In genomic region chr1:30613188-30613587, GRCh38 we compare ENCODE assay signal across 17 cellular contexts.
DNase-seq lines count a peak whose midpoint lies in the region; ATAC-seq, FAIRE-seq and TF ChIP-seq lines count a peak whose summit lies in the region.
"Had no signal": no experiment of that assay in that cellular context is flagged by ENCODE, and none has a peak within 500 bp of the region (broad histone marks: within the 10 kb centered on the region; RNA-seq: fewer than 3 reads in every experiment).

No MANE protein-coding gene starts in this region.

- no peak for ATAC-seq in HG02571 (IDR thresholded peaks at IDR 0.05; ENCODE audit: unreplicated experiment)

- H3K27ac Mint-ChIP-seq in activated T-helper 1 cell treated with anti-CD3 and anti-CD28 coated beads, Interleukin-12 subunit alpha, Interleukin-12 subunit beta, Interleukin-2, Interleukin-4 antibody, amounts not matched to agents 30 ng/mL and 10 ng/mL and 1 ng/mL, durations not matched to agents 14 hours and 24 hours and 36 hours = no peak overlapping the region

- no peaks in the 10 kb centered on the region for H3K27me3 ChIP-seq in keratinocyte (ENCODE audit: control insufficient read depth, extremely low read depth, insufficient read depth, low read length)

- no peaks in the 10 kb centered on the region for H3K36me3 Mint-ChIP-seq in activated T-helper 1 cell treated with anti-CD3 and anti-CD28 coated beads, Interleukin-12 subunit alpha, Interleukin-12 subunit beta, Interleukin-2, Interleukin-4 antibody, amounts not matched to agents 30 ng/mL and 10 ng/mL and 1 ng/mL, durations not matched to agents 14 hours and 24 hours and 36 hours (ENCODE audit: low read depth)

- H3K4me3 ChIP-seq in keratinocyte (ENCODE audit: control insufficient read depth in 2 of 3, extremely low read depth in 1 of 3, insufficient read depth in 2 of 3, low read depth in 1 of 3, low read length in 3 of 3) = no peak overlapping the region
- H3K4me3 ChIP-seq: PC-9 had no signal

- H3K9ac ChIP-seq in keratinocyte (ENCODE audit: control insufficient read depth, extremely low read depth, insufficient read depth, low read length) = no peak overlapping the region

- H3K27me3 Mint-ChIP-seq in activated T-helper 1 cell treated with anti-CD3 and anti-CD28 coated beads, Interleukin-12 subunit alpha, Interleukin-12 subunit beta, Interleukin-2, Interleukin-4 antibody, amounts not matched to agents 30 ng/mL and 10 ng/mL and 1 ng/mL, durations not matched to agents 14 hours and 24 hours and 36 hours (ENCODE audit: insufficient read depth) = peaks cover 2% of the 10 kb centered on the region

- no peaks in the 10 kb centered on the region for H3K36me3 ChIP-seq in keratinocyte (ENCODE audit: control insufficient read depth in 2 of 2, extremely low read depth in 1 of 2, insufficient read depth in 2 of 2, low read length in 2 of 2)

- H3K79me2 ChIP-seq in keratinocyte (ENCODE audit: control insufficient read depth, insufficient read depth, low read length) = no peaks in the 10 kb centered on the region

- H3K27ac ChIP-seq in keratinocyte (ENCODE audit: control insufficient read depth, insufficient read depth, low read length) = peak overlapping the region; percentile 45
- H3K27ac ChIP-seq: 22Rv1, PC-9 had no signal

- FAIRE-seq in keratinocyte (lab: Jason Lieb, UNC) = peak; percentile 91

- dilution Hi-C loops in keratinocyte (cut with MboI; ENCODE audit: extremely low pct_ligation_motif_present, low sequenced_read_pairs) = no loop called here

- peaks cover 73% of the 10 kb centered on the region for H3K4me1 ChIP-seq in keratinocyte (ENCODE audit: control insufficient read depth, extremely low read depth, insufficient read depth, low read length)

- TF ChIP-seq CTCF in keratinocyte (optimal IDR thresholded peaks at IDR 0.05 in 1 of 3, IDR thresholded peaks at IDR 0.05 in 1 of 3, conservative IDR thresholded peaks at IDR 0.05 in 1 of 3; ENCODE audit: extremely low read depth in 1 of 3, insufficient read depth in 2 of 3, low read length in 3 of 3) = no peak

- no peaks in the 10 kb centered on the region for H3K9me3 ChIP-seq in keratinocyte (ENCODE audit: control insufficient read depth, low read depth, low read length)

- peak; percentile 9 for DNase-seq in activated CD8-positive, alpha-beta memory T cell treated with anti-CD3 and anti-CD28 coated beads for 24 hours
- no peak for DNase-seq in activated CD8-positive, alpha-beta memory T cell treated with anti-CD3 and anti-CD28 coated beads, Interleukin-2, amount 50 U/mL, for 4 hours
- DNase-seq in ecto neural progenitor cell (ENCODE audit: low spot score) (peak; percentile 16), keratinocyte (ENCODE audit: low read depth, low spot score) (peak; percentile 91), NCI-H1092 treated with DMSO at 0.1 percent for 48 hours (lab: John Stamatoyannopoulos, UW) (no peak)
- no peak for DNase-seq in activated T-helper 1 cell treated with anti-CD3 and anti-CD28 coated beads, Interleukin-12 subunit alpha, Interleukin-12 subunit beta, Interleukin-2, Interleukin-4 antibody, amounts not matched to agents 30 ng/mL and 10 ng/mL and 1 ng/mL, durations not matched to agents 14 hours and 24 hours and 36 hours (ENCODE audit: low spot score)
- DNase-seq: Calu3, H7, MV-4-11, NCI-H146, NCI-H2029 treated with DMSO at 0.1 percent for 48 hours, NCI-H446 treated with DMSO at 0.1 percent for 48 hours, NCI-H526, PC-9, SHP77 had no signal

- no peak overlapping the region for H3K4me3 Mint-ChIP-seq in activated T-helper 1 cell treated with anti-CD3 and anti-CD28 coated beads, Interleukin-12 subunit alpha, Interleukin-12 subunit beta, Interleukin-2, Interleukin-4 antibody, amounts not matched to agents 30 ng/mL and 10 ng/mL and 1 ng/mL, durations not matched to agents 14 hours and 24 hours and 36 hours

- H4K20me1 ChIP-seq in keratinocyte (ENCODE audit: control insufficient read depth, extremely low read depth, insufficient read depth, low read length) = no peaks in the 10 kb centered on the region

- H3K9me1 ChIP-seq in keratinocyte (ENCODE audit: control insufficient read depth, extremely low read depth, insufficient read depth, low read length) = no peaks in the 10 kb centered on the region

- H3K4me1 Mint-ChIP-seq in activated T-helper 1 cell treated with anti-CD3 and anti-CD28 coated beads, Interleukin-12 subunit alpha, Interleukin-12 subunit beta, Interleukin-2, Interleukin-4 antibody, amounts not matched to agents 30 ng/mL and 10 ng/mL and 1 ng/mL, durations not matched to agents 14 hours and 24 hours and 36 hours (ENCODE audit: low read depth) = peaks cover under 1% of the 10 kb centered on the region

- intact Hi-C loops in activated T-helper 1 cell treated with anti-CD3 and anti-CD28 coated beads, Interleukin-12 subunit alpha, Interleukin-12 subunit beta, Interleukin-2, Interleukin-4 antibody, amounts not matched to agents 30 ng/mL and 10 ng/mL and 1 ng/mL, durations not matched to agents 14 hours and 24 hours and 36 hours (cut with micrococcal nuclease) = no loop called here

- no peaks in the 10 kb centered on the region for H3K9me3 Mint-ChIP-seq in activated T-helper 1 cell treated with anti-CD3 and anti-CD28 coated beads, Interleukin-12 subunit alpha, Interleukin-12 subunit beta, Interleukin-2, Interleukin-4 antibody, amounts not matched to agents 30 ng/mL and 10 ng/mL and 1 ng/mL, durations not matched to agents 14 hours and 24 hours and 36 hours

- H2AFZ ChIP-seq in keratinocyte (ENCODE audit: control insufficient read depth, low read length) = no peak overlapping the region
- H2AFZ ChIP-seq: PC-9 had no signal

- no peak overlapping the region for H3K4me2 ChIP-seq in keratinocyte (ENCODE audit: control insufficient read depth, extremely low read depth, insufficient read depth, low read depth, low read length)
- H3K4me2 ChIP-seq: PC-9 had no signal

Comparison
In these comparisons a context has a peak if more than half of its experiments do, and no peak if none do; other contexts are left out.
1. DNase-seq: peak in activated CD8-positive, alpha-beta memory T cell treated with anti-CD3 and anti-CD28 coated beads for 24 hours (single experiment), ecto neural progenitor cell (single experiment) and keratinocyte (single experiment); none in activated CD8-positive, alpha-beta memory T cell treated with anti-CD3 and anti-CD28 coated beads, Interleukin-2, amount 50 U/mL, for 4 hours (single experiment), NCI-H1092 treated with DMSO at 0.1 percent for 48 hours (single experiment) and activated T-helper 1 cell treated with anti-CD3 and anti-CD28 coated beads, Interleukin-12 subunit alpha, Interleukin-12 subunit beta, Interleukin-2, Interleukin-4 antibody, amounts not matched to agents 30 ng/mL and 10 ng/mL and 1 ng/mL, durations not matched to agents 14 hours and 24 hours and 36 hours (single experiment).